In genomic region chr4:187555174-187555573, GRCh38 we compare ENCODE assay signal across 36 cellular contexts.
"Had no signal": no experiment of that assay in that cellular context is flagged by ENCODE, and none has a peak within 500 bp of the region (broad histone marks: within the 10 kb centered on the region; RNA-seq: fewer than 3 reads in every experiment).

No MANE protein-coding gene starts in this region.

- H3K4me1 ChIP-seq: adrenal gland, body of pancreas, colonic mucosa, gastrocnemius medialis, heart left ventricle had no signal

- H3K9me3 ChIP-seq: adrenal gland, body of pancreas, colonic mucosa, gastrocnemius medialis had no signal

- H3K9me3 Mint-ChIP-seq: activated CD4-positive, alpha-beta T cell treated with anti-CD3 and anti-CD28 coated beads, Interleukin-2, amount 10 ng/mL, durations not matched to agents 24 days and 14 days; dendritic cell treated with granulocyte-macrophage colony-stimulating factor and Interleukin-4, amounts not matched to agents 40 ng/mL and 50 ng/mL, for 4 days; endodermal cell had no signal

- H3K4me3 ChIP-seq: adrenal gland, body of pancreas, colonic mucosa, dorsolateral prefrontal cortex, gastrocnemius medialis, heart left ventricle had no signal

- H3K27ac ChIP-seq: adrenal gland, body of pancreas, colonic mucosa, dorsolateral prefrontal cortex, foreskin keratinocyte, gastrocnemius medialis, heart left ventricle had no signal

- H3K27ac Mint-ChIP-seq: activated CD4-positive, alpha-beta memory T cell treated with anti-CD3 and anti-CD28 coated beads for 36 hours; activated CD4-positive, alpha-beta T cell treated with anti-CD3 and anti-CD28 coated beads for 36 hours; activated CD4-positive, alpha-beta T cell treated with anti-CD3 and anti-CD28 coated beads, Interleukin-2, amount 10 ng/mL, durations not matched to agents 24 days and 14 days; activated CD8-positive, alpha-beta memory T cell treated with anti-CD3 and anti-CD28 coated beads, Interleukin-2, amount 10 ng/mL, durations not matched to agents 7 days and 5 days; activated CD8-positive, alpha-beta T cell treated with anti-CD3 and anti-CD28 coated beads, Interleukin-2, amount 10 ng/mL, durations not matched to agents 7 days and 5 days; activated naive CD4-positive, alpha-beta T cell treated with anti-CD3 and anti-CD28 coated beads for 36 hours; activated naive CD4-positive, alpha-beta T cell treated with anti-CD3 and anti-CD28 coated beads, Interleukin-2, amount 50 U/mL, for 24 hours; activated naive CD8-positive, alpha-beta T cell treated with anti-CD3 and anti-CD28 coated beads for 36 hours; activated naive CD8-positive, alpha-beta T cell treated with anti-CD3 and anti-CD28 coated beads, Interleukin-2, amount 50 U/mL, for 24 hours; activated T-helper 1 cell treated with anti-CD3 and anti-CD28 coated beads, Interleukin-12 subunit alpha, Interleukin-12 subunit beta, Interleukin-2, Interleukin-4 antibody, amounts not matched to agents 30 ng/mL and 10 ng/mL and 1 ng/mL, durations not matched to agents 14 hours and 24 hours and 36 hours; activated T-helper 2 cell treated with anti-CD3 and anti-CD28 coated beads, Interferon-gamma antibody, Interleukin-2, Interleukin-4, amounts not matched to agents 10 μg/mL and 5 μg/mL and 100 μg/mL, durations not matched to agents 14 hours and 24 hours and 36 hours; dendritic cell treated with granulocyte-macrophage colony-stimulating factor and Interleukin-4, amounts not matched to agents 40 ng/mL and 50 ng/mL, for 4 days; endodermal cell; T-helper 17 cell; T-helper 2 cell treated with Interferon-gamma antibody and Interleukin-4, amounts not matched to agents 5 μg/mL and 100 μg/mL, for 36 hours had no signal

- H3K27me3 Mint-ChIP-seq: activated CD4-positive, alpha-beta memory T cell treated with anti-CD3 and anti-CD28 coated beads for 36 hours; activated CD4-positive, alpha-beta T cell treated with anti-CD3 and anti-CD28 coated beads for 36 hours; activated CD4-positive, alpha-beta T cell treated with anti-CD3 and anti-CD28 coated beads, Interleukin-2, amount 10 ng/mL, durations not matched to agents 24 days and 14 days; activated CD8-positive, alpha-beta memory T cell treated with anti-CD3 and anti-CD28 coated beads, Interleukin-2, amount 10 ng/mL, durations not matched to agents 7 days and 5 days; activated naive CD4-positive, alpha-beta T cell treated with anti-CD3 and anti-CD28 coated beads, Interleukin-2, amount 50 U/mL, for 24 hours; activated naive CD8-positive, alpha-beta T cell treated with anti-CD3 and anti-CD28 coated beads for 36 hours; activated naive CD8-positive, alpha-beta T cell treated with anti-CD3 and anti-CD28 coated beads, Interleukin-2, amount 50 U/mL, for 24 hours; dendritic cell treated with granulocyte-macrophage colony-stimulating factor and Interleukin-4, amounts not matched to agents 40 ng/mL and 50 ng/mL, for 4 days; T-helper 17 cell had no signal

- H3K36me3 Mint-ChIP-seq: activated CD4-positive, alpha-beta memory T cell treated with anti-CD3 and anti-CD28 coated beads for 36 hours; activated CD8-positive, alpha-beta memory T cell treated with anti-CD3 and anti-CD28 coated beads, Interleukin-2, amount 10 ng/mL, durations not matched to agents 7 days and 5 days; activated naive CD4-positive, alpha-beta T cell treated with anti-CD3 and anti-CD28 coated beads, Interleukin-2, amount 50 U/mL, for 24 hours; activated naive CD8-positive, alpha-beta T cell treated with anti-CD3 and anti-CD28 coated beads for 36 hours had no signal

- DNase-seq: activated CD4-positive, alpha-beta memory T cell treated with anti-CD3 and anti-CD28 coated beads for 36 hours; activated CD4-positive, alpha-beta T cell treated with anti-CD3 and anti-CD28 coated beads for 36 hours; activated CD4-positive, alpha-beta T cell treated with anti-CD3 and anti-CD28 coated beads, Interleukin-2, amount 10 ng/mL, durations not matched to agents 24 days and 14 days; activated CD4-positive, CD25-positive, alpha-beta regulatory T cell; activated CD4-positive, CD25-positive, alpha-beta regulatory T cell treated with anti-CD3 and anti-CD28 coated beads, Interleukin-2, amount 50 U/mL, for 72 hours; activated CD8-positive, alpha-beta memory T cell treated with anti-CD3 and anti-CD28 coated beads, Interleukin-2, amount 10 ng/mL, durations not matched to agents 7 days and 5 days; activated CD8-positive, alpha-beta memory T cell treated with anti-CD3 and anti-CD28 coated beads, Interleukin-2, amount 50 U/mL, for 4 hours; activated CD8-positive, alpha-beta T cell treated with anti-CD3 and anti-CD28 coated beads, Interleukin-2, amount 10 ng/mL, durations not matched to agents 7 days and 5 days; activated effector memory CD4-positive, alpha-beta T cell treated with anti-CD3 and anti-CD28 coated beads, Interleukin-2, amount 50 U/mL, for 16 hours; activated naive CD4-positive, alpha-beta T cell treated with anti-CD3 and anti-CD28 coated beads for 36 hours; activated naive CD8-positive, alpha-beta T cell treated with anti-CD3 and anti-CD28 coated beads for 36 hours; activated naive CD8-positive, alpha-beta T cell treated with anti-CD3 and anti-CD28 coated beads, Interleukin-2, amount 50 U/mL, for 24 hours; activated T-cell treated with anti-CD3 and anti-CD28 coated beads, Interleukin-2, amount 50 U/mL, for 1 hour; activated T-cell treated with anti-CD3 and anti-CD28 coated beads, Interleukin-2, amount 50 U/mL, for 48 hours; adrenal gland; amygdala; aorta; body of pancreas; caudate nucleus; cerebellar nuclear complex; colonic mucosa; dorsolateral prefrontal cortex; effector memory CD4-positive, alpha-beta T cell; endodermal cell; foreskin keratinocyte; gastrocnemius medialis; glutamatergic neuron; heart left ventricle; T-helper 17 cell; T1000 had no signal

- ATAC-seq: activated CD4-positive, alpha-beta T cell treated with anti-CD3 and anti-CD28 coated beads for 36 hours; activated CD8-positive, alpha-beta memory T cell treated with anti-CD3 and anti-CD28 coated beads, Interleukin-2, amount 10 ng/mL, durations not matched to agents 7 days and 5 days; activated CD8-positive, alpha-beta T cell treated with anti-CD3 and anti-CD28 coated beads, Interleukin-2, amount 10 ng/mL, durations not matched to agents 7 days and 5 days; activated naive CD8-positive, alpha-beta T cell treated with anti-CD3 and anti-CD28 coated beads, Interleukin-2, amount 50 U/mL, for 24 hours; body of pancreas; esophagus mucosa; foreskin keratinocyte; gastrocnemius medialis; heart left ventricle; T-helper 17 cell had no signal

- H3K36me3 ChIP-seq: adrenal gland, colonic mucosa, gastrocnemius medialis, heart left ventricle had no signal

- H3K4me3 Mint-ChIP-seq: activated CD4-positive, alpha-beta memory T cell treated with anti-CD3 and anti-CD28 coated beads for 36 hours; activated CD4-positive, alpha-beta T cell treated with anti-CD3 and anti-CD28 coated beads for 36 hours; activated CD4-positive, alpha-beta T cell treated with anti-CD3 and anti-CD28 coated beads, Interleukin-2, amount 10 ng/mL, durations not matched to agents 24 days and 14 days; activated CD8-positive, alpha-beta memory T cell treated with anti-CD3 and anti-CD28 coated beads, Interleukin-2, amount 10 ng/mL, durations not matched to agents 7 days and 5 days; activated CD8-positive, alpha-beta T cell treated with anti-CD3 and anti-CD28 coated beads, Interleukin-2, amount 10 ng/mL, durations not matched to agents 7 days and 5 days; activated naive CD4-positive, alpha-beta T cell treated with anti-CD3 and anti-CD28 coated beads for 36 hours; activated naive CD4-positive, alpha-beta T cell treated with anti-CD3 and anti-CD28 coated beads, Interleukin-2, amount 50 U/mL, for 24 hours; activated naive CD8-positive, alpha-beta T cell treated with anti-CD3 and anti-CD28 coated beads for 36 hours; activated naive CD8-positive, alpha-beta T cell treated with anti-CD3 and anti-CD28 coated beads, Interleukin-2, amount 50 U/mL, for 24 hours; activated T-helper 1 cell treated with anti-CD3 and anti-CD28 coated beads, Interleukin-12 subunit alpha, Interleukin-12 subunit beta, Interleukin-2, Interleukin-4 antibody, amounts not matched to agents 30 ng/mL and 10 ng/mL and 1 ng/mL, durations not matched to agents 14 hours and 24 hours and 36 hours; dendritic cell treated with granulocyte-macrophage colony-stimulating factor and Interleukin-4, amounts not matched to agents 40 ng/mL and 50 ng/mL, for 4 days; endodermal cell; T-helper 17 cell; T-helper 2 cell treated with Interferon-gamma antibody and Interleukin-4, amounts not matched to agents 5 μg/mL and 100 μg/mL, for 36 hours had no signal

- H3K27me3 ChIP-seq: adrenal gland, body of pancreas, colonic mucosa, dorsolateral prefrontal cortex, foreskin keratinocyte, gastrocnemius medialis, heart left ventricle had no signal

- H3K4me1 Mint-ChIP-seq: activated CD4-positive, alpha-beta T cell treated with anti-CD3 and anti-CD28 coated beads for 36 hours; activated CD4-positive, alpha-beta T cell treated with anti-CD3 and anti-CD28 coated beads, Interleukin-2, amount 10 ng/mL, durations not matched to agents 24 days and 14 days; activated CD8-positive, alpha-beta memory T cell treated with anti-CD3 and anti-CD28 coated beads, Interleukin-2, amount 10 ng/mL, durations not matched to agents 7 days and 5 days; activated naive CD4-positive, alpha-beta T cell treated with anti-CD3 and anti-CD28 coated beads, Interleukin-2, amount 50 U/mL, for 24 hours; activated naive CD8-positive, alpha-beta T cell treated with anti-CD3 and anti-CD28 coated beads for 36 hours; activated naive CD8-positive, alpha-beta T cell treated with anti-CD3 and anti-CD28 coated beads, Interleukin-2, amount 50 U/mL, for 24 hours; T-helper 17 cell had no signal
